Comparison of ENCODE assay signal across 21 cellular contexts in genomic region chr6:1726341-1726763, GRCh38.
DNase-seq lines count a peak whose midpoint lies in the region; TF ChIP-seq lines count a peak whose summit lies in the region.
"Had no signal": no experiment of that assay in that cellular context is flagged by ENCODE, and none has a peak within 500 bp of the region (broad histone marks: within the 10 kb centered on the region; RNA-seq: fewer than 3 reads in every experiment).

No MANE protein-coding gene starts in this region.

- H3K23ac ChIP-seq in mesendoderm (ENCODE audit: low read length), result no peak overlapping the region

- H3K9ac ChIP-seq in mesendoderm (ENCODE audit: low read length), result no peak overlapping the region

- no peak overlapping the region for H2BK15ac ChIP-seq in mesendoderm (replicated peaks; ENCODE audit: low read depth)

- H3K4me2 ChIP-seq in mesendoderm (ENCODE audit: low read length), result no peak overlapping the region

- no peak overlapping the region for H2BK5ac ChIP-seq in mesendoderm (ENCODE audit: low read length)

- H3K4me1 Mint-ChIP-seq in activated T-helper 2 cell treated with anti-CD3 and anti-CD28 coated beads, Interferon-gamma antibody, Interleukin-2, Interleukin-4, amounts not matched to agents 10 μg/mL and 5 μg/mL and 100 μg/mL, durations not matched to agents 14 hours and 24 hours and 36 hours (ENCODE audit: low read depth), result no peaks in the 10 kb centered on the region
- peaks cover 32% of the 10 kb centered on the region for H3K4me1 Mint-ChIP-seq in type B pancreatic cell (ENCODE audit: unreplicated experiment)
- H3K4me1 Mint-ChIP-seq: CD8-positive, alpha-beta memory T cell had no signal

- H3K79me2 ChIP-seq in mesendoderm (ENCODE audit: control insufficient read depth, insufficient read depth, low read length), result no peaks in the 10 kb centered on the region

- TF ChIP-seq CTCF in GM13977 (IDR thresholded peaks at IDR 0.05; ENCODE audit: extremely low read depth, insufficient read depth, missing control alignments) (no peak), type B pancreatic cell (conservative IDR thresholded peaks at IDR 0.05) (no peak)

- H3K27ac Mint-ChIP-seq in activated T-helper 2 cell treated with anti-CD3 and anti-CD28 coated beads, Interferon-gamma antibody, Interleukin-2, Interleukin-4, amounts not matched to agents 10 μg/mL and 5 μg/mL and 100 μg/mL, durations not matched to agents 14 hours and 24 hours and 36 hours, result no peak overlapping the region
- no peak overlapping the region for H3K27ac Mint-ChIP-seq in type B pancreatic cell
- H3K27ac Mint-ChIP-seq: T-helper 1 cell treated with Interleukin-12 subunit alpha and Interleukin-12 subunit beta and Interleukin-4 antibody, amounts not matched to agents 30 μg/mL and 1 μg/mL, for 36 hours had no signal

- in situ Hi-C loops in GM13977 (cut with MboI; ENCODE audit: low pct_unique_long_range_greater_than_20kb, low sequenced_read_pairs, unreplicated experiment), result no loop called here

- no peak overlapping the region for H3K4me3 ChIP-seq in mesendoderm (ENCODE audit: low read length)
- H3K4me3 ChIP-seq: MG63, sigmoid colon, SJCRH30, tibial nerve had no signal

- H4K8ac ChIP-seq in mesendoderm (ENCODE audit: low read depth, low read length), result no peak overlapping the region

- no peaks in the 10 kb centered on the region for H3K79me1 ChIP-seq in mesendoderm (ENCODE audit: low read length)

- DNase-seq in DMS79 treated with DMSO at 0.1 percent for 48 hours (lab: John Stamatoyannopoulos, UW) (peak; percentile 25), NCI-H187 (lab: John Stamatoyannopoulos, UW) (peak; percentile 23 to 44), NCI-H748 (lab: John Stamatoyannopoulos, UW; ENCODE audit: unreplicated experiment) (peak; percentile 98), mesendoderm (peak; percentile 91), AG08396 (ENCODE audit: low spot score) (no peak), GM13977 (ENCODE audit: low spot score) (no peak), type B pancreatic cell (ENCODE audit: extremely low spot score, unreplicated experiment) (no peak)
- DNase-seq in activated T-helper 2 cell treated with anti-CD3 and anti-CD28 coated beads, Interferon-gamma antibody, Interleukin-2, Interleukin-4, amounts not matched to agents 10 μg/mL and 5 μg/mL and 100 μg/mL, durations not matched to agents 14 hours and 24 hours and 36 hours (ENCODE audit: low spot score), result no peak
- DNase-seq: activated CD4-positive, alpha-beta T cell treated with anti-CD3 and anti-CD28 coated beads, Interleukin-2, amount 50 U/mL, for 4 hours; CD8-positive, alpha-beta memory T cell; central memory CD4-positive, alpha-beta T cell; foreskin keratinocyte; hypothalamus; kidney; mammary epithelial cell; MG63; sigmoid colon; SJCRH30; stimulated activated naive CD8-positive, alpha-beta T cell treated with anti-CD3 and anti-CD28 coated beads, Interleukin-15, Interleukin-2, amounts not matched to agents 100 U/mL and 50 U/mL, for 24 hours had no signal

- H3K18ac ChIP-seq in mesendoderm (ENCODE audit: low read length), result no peak overlapping the region

- peaks cover 24% of the 10 kb centered on the region for H3K4me1 ChIP-seq in mesendoderm (ENCODE audit: control insufficient read depth, low read depth, low read length)
- H3K4me1 ChIP-seq: sigmoid colon, SJCRH30 had no signal

- no peak overlapping the region for H3K56ac ChIP-seq in mesendoderm (ENCODE audit: low read length)

- no peaks in the 10 kb centered on the region for H3K27me3 ChIP-seq in mesendoderm (ENCODE audit: insufficient read depth, low read length, poor library complexity)
- H3K27me3 ChIP-seq: MG63, sigmoid colon, SJCRH30, tibial nerve had no signal

- H3K9me3 Mint-ChIP-seq in activated T-helper 2 cell treated with anti-CD3 and anti-CD28 coated beads, Interferon-gamma antibody, Interleukin-2, Interleukin-4, amounts not matched to agents 10 μg/mL and 5 μg/mL and 100 μg/mL, durations not matched to agents 14 hours and 24 hours and 36 hours, result peaks cover 4% of the 10 kb centered on the region
- H3K9me3 Mint-ChIP-seq in type B pancreatic cell, result peaks cover 10% of the 10 kb centered on the region
- H3K9me3 Mint-ChIP-seq: T-helper 1 cell treated with Interleukin-12 subunit alpha and Interleukin-12 subunit beta and Interleukin-4 antibody, amounts not matched to agents 30 μg/mL and 1 μg/mL, for 36 hours had no signal

- H3K27ac ChIP-seq in mesendoderm (ENCODE audit: low read depth, low read length), result no peak overlapping the region
- H3K27ac ChIP-seq: foreskin keratinocyte, sigmoid colon, SJCRH30, tibial nerve had no signal

- intact Hi-C loops in activated T-helper 2 cell treated with anti-CD3 and anti-CD28 coated beads, Interferon-gamma antibody, Interleukin-2, Interleukin-4, amounts not matched to agents 10 μg/mL and 5 μg/mL and 100 μg/mL, durations not matched to agents 14 hours and 24 hours and 36 hours (cut with micrococcal nuclease), result no loop called here

- no peaks in the 10 kb centered on the region for H3K36me3 Mint-ChIP-seq in activated T-helper 2 cell treated with anti-CD3 and anti-CD28 coated beads, Interferon-gamma antibody, Interleukin-2, Interleukin-4, amounts not matched to agents 10 μg/mL and 5 μg/mL and 100 μg/mL, durations not matched to agents 14 hours and 24 hours and 36 hours (ENCODE audit: low read depth)
- peaks cover 13% of the 10 kb centered on the region for H3K36me3 Mint-ChIP-seq in type B pancreatic cell

- H2AK5ac ChIP-seq in mesendoderm (ENCODE audit: low read length), result no peak overlapping the region

- no peak overlapping the region for H3K4ac ChIP-seq in mesendoderm (ENCODE audit: low read depth, low read length)

- H4K5ac ChIP-seq in mesendoderm (ENCODE audit: low read length), result no peak overlapping the region

- no peaks in the 10 kb centered on the region for H3K36me3 ChIP-seq in mesendoderm (ENCODE audit: control insufficient read depth, insufficient read depth, low read length)
- H3K36me3 ChIP-seq: MG63, sigmoid colon, SJCRH30 had no signal

- no peak overlapping the region for H2BK120ac ChIP-seq in mesendoderm (ENCODE audit: low read depth, low read length)

- H3K27me3 Mint-ChIP-seq in activated T-helper 2 cell treated with anti-CD3 and anti-CD28 coated beads, Interferon-gamma antibody, Interleukin-2, Interleukin-4, amounts not matched to agents 10 μg/mL and 5 μg/mL and 100 μg/mL, durations not matched to agents 14 hours and 24 hours and 36 hours (ENCODE audit: low read depth), result no peaks in the 10 kb centered on the region
- H3K27me3 Mint-ChIP-seq in type B pancreatic cell, result peaks cover 2% of the 10 kb centered on the region

- no peak overlapping the region for H3K4me3 Mint-ChIP-seq in activated T-helper 2 cell treated with anti-CD3 and anti-CD28 coated beads, Interferon-gamma antibody, Interleukin-2, Interleukin-4, amounts not matched to agents 10 μg/mL and 5 μg/mL and 100 μg/mL, durations not matched to agents 14 hours and 24 hours and 36 hours (ENCODE audit: low read depth)
- no peak overlapping the region for H3K4me3 Mint-ChIP-seq in type B pancreatic cell
- H3K4me3 Mint-ChIP-seq: CD8-positive, alpha-beta memory T cell; T-helper 1 cell treated with Interleukin-12 subunit alpha and Interleukin-12 subunit beta and Interleukin-4 antibody, amounts not matched to agents 30 μg/mL and 1 μg/mL, for 36 hours had no signal

- no CpG with 5 or more reads among the region's 11 CpGs for WGBS in mesendoderm (ENCODE audit: extremely low coverage, insufficient coverage, low lambda C conversion rate)

Comparison
In these comparisons a context has a peak if more than half of its experiments do, and no peak if none do; other contexts are left out.
1. DNase-seq: peak in DMS79 treated with DMSO at 0.1 percent for 48 hours (single experiment), NCI-H187 (2 of 2), NCI-H748 (single experiment) and mesendoderm (single experiment); none in AG08396 (single experiment), GM13977 (single experiment), activated T-helper 2 cell treated with anti-CD3 and anti-CD28 coated beads, Interferon-gamma antibody, Interleukin-2, Interleukin-4, amounts not matched to agents 10 μg/mL and 5 μg/mL and 100 μg/mL, durations not matched to agents 14 hours and 24 hours and 36 hours (single experiment) and type B pancreatic cell (single experiment).